ENCODE assay signal across 30 cellular contexts in genomic region chr2:168024459-168024858, GRCh38.
"Had no signal": no experiment of that assay in that cellular context is flagged by ENCODE, and none has a peak within 500 bp of the region (broad histone marks: within the 10 kb centered on the region; RNA-seq: fewer than 3 reads in every experiment).

No MANE protein-coding gene starts in this region.

- H3K4me3 Mint-ChIP-seq: dendritic cell treated with granulocyte-macrophage colony-stimulating factor and Interleukin-4, amounts not matched to agents 40 ng/mL and 50 ng/mL, for 4 days; endodermal cell; naive thymus-derived CD4-positive, alpha-beta T cell; stimulated activated naive B cell treated with anti-CD40 and anti-IgM and Interleukin-4, amounts not matched to agents 10 μg/mL and 1 μg/mL and 100 μg/mL, for 72 hours; stimulated activated naive CD8-positive, alpha-beta T cell treated with anti-CD3 and anti-CD28 coated beads, Interleukin-15, Interleukin-2, amounts not matched to agents 100 ng/mL and 50 ng/mL, for 24 hours had no signal

- H3K4me3 ChIP-seq: colonic mucosa, esophagus muscularis mucosa, gastroesophageal sphincter, heart right ventricle, left lung, ovary, psoas muscle, skin epidermis, spleen, thoracic aorta, tibial nerve, upper lobe of left lung had no signal

- ATAC-seq: foreskin keratinocyte, gastroesophageal sphincter, heart right ventricle, left cardiac atrium, left lung, psoas muscle, right cardiac atrium had no signal

- H3K27ac Mint-ChIP-seq: dendritic cell treated with granulocyte-macrophage colony-stimulating factor and Interleukin-4, amounts not matched to agents 40 ng/mL and 50 ng/mL, for 4 days; endodermal cell; naive thymus-derived CD4-positive, alpha-beta T cell; stimulated activated naive CD8-positive, alpha-beta T cell treated with anti-CD3 and anti-CD28 coated beads, Interleukin-15, Interleukin-2, amounts not matched to agents 100 ng/mL and 50 ng/mL, for 24 hours had no signal

- H3K4me1 ChIP-seq: colonic mucosa, foreskin keratinocyte, left lung, psoas muscle, tibial nerve, upper lobe of left lung had no signal

- H3K4me1 Mint-ChIP-seq: endodermal cell had no signal

- H3K9me3 Mint-ChIP-seq: dendritic cell treated with granulocyte-macrophage colony-stimulating factor and Interleukin-4, amounts not matched to agents 40 ng/mL and 50 ng/mL, for 4 days; endodermal cell; naive thymus-derived CD4-positive, alpha-beta T cell; stimulated activated naive B cell treated with anti-CD40 and anti-IgM and Interleukin-4, amounts not matched to agents 10 μg/mL and 1 μg/mL and 100 μg/mL, for 72 hours; stimulated activated naive CD8-positive, alpha-beta T cell treated with anti-CD3 and anti-CD28 coated beads, Interleukin-15, Interleukin-2, amounts not matched to agents 100 ng/mL and 50 ng/mL, for 24 hours had no signal

- H3K9me3 ChIP-seq: colonic mucosa, esophagus muscularis mucosa, gastroesophageal sphincter, heart right ventricle, left lung, ovary, psoas muscle, spleen, thoracic aorta, tibial nerve, upper lobe of left lung had no signal

- H3K27me3 Mint-ChIP-seq: dendritic cell treated with granulocyte-macrophage colony-stimulating factor and Interleukin-4, amounts not matched to agents 40 ng/mL and 50 ng/mL, for 4 days; naive thymus-derived CD4-positive, alpha-beta T cell; stimulated activated naive B cell treated with anti-CD40 and anti-IgM and Interleukin-4, amounts not matched to agents 10 μg/mL and 1 μg/mL and 100 μg/mL, for 72 hours; stimulated activated naive CD8-positive, alpha-beta T cell treated with anti-CD3 and anti-CD28 coated beads, Interleukin-15, Interleukin-2, amounts not matched to agents 100 ng/mL and 50 ng/mL, for 24 hours had no signal

- DNase-seq: colonic mucosa; effector CD8-positive, alpha-beta T cell; endodermal cell; foreskin keratinocyte; heart right ventricle; hippocampal formation; left cardiac atrium; left lung; mesendoderm; midbrain; naive thymus-derived CD4-positive, alpha-beta T cell; occipital lobe; ovary; posterior cingulate gyrus; psoas muscle; right cardiac atrium; spleen; stimulated activated CD4-positive, alpha-beta T cell treated with anti-CD3 and anti-CD28 coated beads, Interleukin-4, amount 100 ng/mL, for 4 hours; stimulated activated naive B cell treated with anti-CD40 and anti-IgM and Interleukin-4, amounts not matched to agents 10 μg/mL and 1 μg/mL and 100 μg/mL, for 72 hours; upper lobe of left lung had no signal

- FAIRE-seq: islet of Langerhans, urothelium cell line had no signal

- H3K27ac ChIP-seq: colonic mucosa, epithelial cell of prostate, esophagus muscularis mucosa, foreskin keratinocyte, gastroesophageal sphincter, heart right ventricle, left lung, ovary, psoas muscle, skin epidermis, spleen, thoracic aorta, tibial nerve, upper lobe of left lung had no signal

- H3K27me3 ChIP-seq: colonic mucosa, esophagus muscularis mucosa, foreskin keratinocyte, gastroesophageal sphincter, heart right ventricle, left lung, ovary, spleen, tibial nerve, upper lobe of left lung had no signal

- H3K36me3 ChIP-seq: colonic mucosa, left lung, ovary, thoracic aorta had no signal
